8 cellular contexts compared by ENCODE assay signal in the genomic region with DNA sequence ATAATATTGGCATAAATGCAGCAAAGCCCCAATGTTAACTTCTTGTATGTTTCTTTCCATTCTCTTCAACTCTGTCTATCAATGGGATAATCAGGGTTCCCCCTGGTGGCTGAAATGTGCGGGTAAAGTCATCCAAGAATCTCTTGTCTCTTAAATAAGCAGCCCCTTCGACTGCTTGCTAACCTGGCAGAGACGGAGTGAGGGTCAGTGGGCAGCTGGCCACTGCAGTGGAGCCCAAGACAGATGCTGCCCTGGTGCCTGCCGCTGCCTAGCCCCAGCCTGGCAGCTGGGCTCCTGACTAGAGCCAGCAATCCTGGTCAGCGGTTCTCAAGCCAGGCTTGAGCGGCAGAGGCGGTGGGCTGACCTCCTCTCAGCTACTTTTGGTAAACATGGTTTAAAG.
A peak's percentile ranks its signal among the peaks of the same experiment; 100 is the strongest.
DNase-seq lines count a peak whose midpoint lies in the region; ATAC-seq and TF ChIP-seq lines count a peak whose summit lies in the region.

No MANE protein-coding gene starts in this region.

- H3K27ac Mint-ChIP-seq in activated CD8-positive, alpha-beta T cell treated with anti-CD3 and anti-CD28 coated beads for 36 hours = no peak overlapping the region
- no peak overlapping the region for H3K27ac Mint-ChIP-seq in type B pancreatic cell

- no peak overlapping the region for H3K4me2 ChIP-seq in neural cell (ENCODE audit: low read length)

- H3K4me3 Mint-ChIP-seq in activated CD8-positive, alpha-beta T cell treated with anti-CD3 and anti-CD28 coated beads for 36 hours = no peak overlapping the region
- H3K4me3 Mint-ChIP-seq in type B pancreatic cell = no peak overlapping the region

- H3K9me3 Mint-ChIP-seq in activated CD8-positive, alpha-beta T cell treated with anti-CD3 and anti-CD28 coated beads for 36 hours = no peaks in the 10 kb centered on the region
- H3K9me3 Mint-ChIP-seq in type B pancreatic cell = no peaks in the 10 kb centered on the region

- no peak overlapping the region for H2AFZ ChIP-seq in neural cell (ENCODE audit: low read depth, low read length)

- in situ Hi-C loops in Caki2 (cut with HindIII; ENCODE audit: low pct_unique_long_range_greater_than_20kb, low sequenced_read_pairs) (no loop called here), HAP-1 (cut with MboI; ENCODE audit: low sequenced_read_pairs) (no loop called here)

- H3K27me3 ChIP-seq in HAP-1 (ENCODE audit: low read depth) (no peaks in the 10 kb centered on the region), neural cell (ENCODE audit: insufficient read depth, low read depth, low read length) (no peaks in the 10 kb centered on the region)

- TF ChIP-seq CTCF in activated CD8-positive, alpha-beta T cell treated with anti-CD3 and anti-CD28 coated beads for 36 hours (IDR thresholded peaks at IDR 0.05) = peak; percentile 13
- TF ChIP-seq CTCF in neural cell (IDR thresholded peaks at IDR 0.05; ENCODE audit: poor library complexity, severe bottlenecking) (peak; percentile 70), type B pancreatic cell (conservative IDR thresholded peaks at IDR 0.05) (peak; percentile 89)

- no peaks in the 10 kb centered on the region for H3K36me3 Mint-ChIP-seq in activated CD8-positive, alpha-beta T cell treated with anti-CD3 and anti-CD28 coated beads for 36 hours (ENCODE audit: low read depth)
- H3K36me3 Mint-ChIP-seq in type B pancreatic cell = no peaks in the 10 kb centered on the region

- H3K4me1 ChIP-seq in HAP-1 = peaks cover 18% of the 10 kb centered on the region

- H3K4me1 Mint-ChIP-seq in activated CD8-positive, alpha-beta T cell treated with anti-CD3 and anti-CD28 coated beads for 36 hours (ENCODE audit: low read depth) = no peaks in the 10 kb centered on the region
- H3K4me1 Mint-ChIP-seq in type B pancreatic cell (ENCODE audit: unreplicated experiment) = no peaks in the 10 kb centered on the region

- no peak for ATAC-seq in activated CD8-positive, alpha-beta T cell treated with anti-CD3 and anti-CD28 coated beads for 36 hours
- no peak for ATAC-seq in HG03039 (IDR thresholded peaks at IDR 0.05; ENCODE audit: unreplicated experiment)

- H3K9me2 ChIP-seq in neural cell (ENCODE audit: insufficient read depth, low read length) = no peaks in the 10 kb centered on the region

- H3K27ac ChIP-seq in neural cell (ENCODE audit: low read length) = no peak overlapping the region

- H3K79me2 ChIP-seq in neural cell (replicated peaks; ENCODE audit: insufficient read depth, low read length) = no peaks in the 10 kb centered on the region

- H4K20me1 ChIP-seq in neural cell (ENCODE audit: insufficient read depth) = no peaks in the 10 kb centered on the region

- peak; percentile 66 for TF ChIP-seq RAD21 in neural cell (conservative IDR thresholded peaks at IDR 0.05)

- no peaks in the 10 kb centered on the region for H3K27me3 Mint-ChIP-seq in activated CD8-positive, alpha-beta T cell treated with anti-CD3 and anti-CD28 coated beads for 36 hours
- H3K27me3 Mint-ChIP-seq in type B pancreatic cell = no peaks in the 10 kb centered on the region

- H3F3A ChIP-seq in neural cell (ENCODE audit: insufficient read depth, low read length, poor library complexity, severe bottlenecking) = no peaks in the 10 kb centered on the region

- DNase-seq in Caki2 (ENCODE audit: low read depth) (peak; percentile 74), HAP-1 (ENCODE audit: low spot score in 2 of 2) (peak; percentile 68 to 80), NCI-H2196 (lab: John Stamatoyannopoulos, UW; ENCODE audit: unreplicated experiment) (peak; percentile 66), fibroblast of gingiva (ENCODE audit: low read depth) (peak; percentile 53), type B pancreatic cell (ENCODE audit: extremely low spot score, unreplicated experiment) (no peak)
- DNase-seq in activated CD8-positive, alpha-beta T cell treated with anti-CD3 and anti-CD28 coated beads for 36 hours = peak; percentile 75

- POLR2A ChIA-PET in activated CD8-positive, alpha-beta T cell treated with anti-CD3 and anti-CD28 coated beads for 36 hours (lab: Charles Lee) = no interaction called here

- H3K9me3 ChIP-seq in HAP-1 (no peaks in the 10 kb centered on the region), neural cell (ENCODE audit: low read length) (no peaks in the 10 kb centered on the region)

- no peaks in the 10 kb centered on the region for H3K36me3 ChIP-seq in HAP-1 (replicated peaks)
- H3K36me3 ChIP-seq in neural cell (ENCODE audit: insufficient read depth, low read length) = no peaks in the 10 kb centered on the region

- H3K4me3 ChIP-seq in HAP-1 (no peak overlapping the region), neural cell (ENCODE audit: low read length) (no peak overlapping the region)

- no peak overlapping the region for H3K9ac ChIP-seq in neural cell (ENCODE audit: low read length)

- CTCF ChIA-PET in activated CD8-positive, alpha-beta T cell treated with anti-CD3 and anti-CD28 coated beads for 36 hours (lab: Charles Lee) = interaction anchor here (1.0 to 1.8 kb wide), 7 partner anchors 9 to 186 kb away, joined by 3 to 12 read pairs (median 6); no protein-coding TSS in a partner anchor

- intact Hi-C loops in activated CD8-positive, alpha-beta T cell treated with anti-CD3 and anti-CD28 coated beads for 36 hours (cut with micrococcal nuclease) = loop anchor here (5.0 kb wide), 1 partner anchor 600 kb away; no protein-coding TSS in a partner anchor

- no peak for TF ChIP-seq EP300 in neural cell (conservative IDR thresholded peaks at IDR 0.05; ENCODE audit: poor library complexity, severe bottlenecking)

TF ChIP-seq in neural cell, 6 proteins besides CTCF, POLR2A, EP300 and RAD21:
- peak; percentile 74 for TF ChIP-seq SMC3 (conservative IDR thresholded peaks at IDR 0.05; ENCODE audit: poor library complexity)
- no peak for TF ChIP-seq MXI1 (conservative IDR thresholded peaks at IDR 0.05; ENCODE audit: poor library complexity, severe bottlenecking)
TF ChIP-seq in neural cell: peak in this region for 1.

Comparison
In these comparisons a context has a peak if more than half of its experiments do, and no peak if none do; other contexts are left out.
1. CTCF ChIP-seq: peak in every context shown above with its lines; median percentile 89 in type B pancreatic cell; 70 in neural cell; 13 in activated CD8-positive, alpha-beta T cell treated with anti-CD3 and anti-CD28 coated beads for 36 hours.